Comparison of ENCODE assay signal across 8 cellular contexts in the genomic region with DNA sequence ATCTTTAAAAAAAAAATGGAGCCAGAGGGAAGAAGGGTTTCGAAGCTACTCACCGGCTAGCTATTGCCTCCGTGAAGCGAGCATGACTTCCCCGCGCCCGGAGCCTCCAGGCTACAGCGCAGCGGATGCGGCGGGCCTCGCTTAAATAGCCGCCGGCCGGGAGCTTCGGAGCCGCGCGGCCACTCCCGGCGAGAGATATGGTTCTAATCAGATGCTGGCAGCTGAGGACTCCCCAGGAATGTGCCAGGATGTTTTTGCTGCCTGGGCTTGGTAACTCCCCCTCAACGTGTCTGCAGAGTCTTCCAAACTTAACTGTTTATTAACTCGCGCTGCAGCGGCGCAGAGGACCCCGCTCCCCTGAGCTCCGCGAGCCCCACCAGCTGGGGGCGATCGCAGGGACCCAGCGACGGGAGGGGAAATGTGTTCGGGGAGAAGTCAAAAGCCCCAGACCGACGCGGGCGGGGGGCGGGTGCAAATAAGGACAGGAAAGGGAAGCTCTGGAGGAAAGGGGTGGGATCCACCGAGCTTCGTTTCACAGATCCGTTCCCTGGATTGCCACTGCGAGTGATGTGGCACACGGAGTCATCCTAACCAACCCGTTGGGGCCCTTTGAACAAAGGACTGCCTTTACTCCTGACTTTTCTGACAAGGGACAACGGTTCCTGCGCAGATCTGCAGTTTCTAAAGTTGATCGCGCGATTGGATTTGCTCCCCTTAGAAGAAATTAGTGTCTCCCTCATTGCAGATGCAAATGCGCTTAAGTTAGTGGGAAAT. TPM values are rescaled to one million over a fixed set of nuclear protein-coding genes. Genes with fewer than 3 reads are reported as not detected.
A peak's percentile ranks its signal among the peaks of the same experiment; 100 is the strongest.
DNase-seq lines count a peak whose midpoint lies in the region; ATAC-seq, FAIRE-seq and TF ChIP-seq lines count a peak whose summit lies in the region.

A gene (minus strand): TSS at position 230 of the 774 bp plus-strand sequence. CDS start 30,660 bp downstream, outside the sequence.

- intact Hi-C loops in endothelial cell of umbilical vein (cut with micrococcal nuclease): loop anchor here (1.0 to 10.0 kb wide), 8 partner anchors 26 to 350 kb away; a partner anchor contains a TSS

- H3K9me1 ChIP-seq in endothelial cell of umbilical vein (replicated peaks; ENCODE audit: control insufficient read depth, extremely low read depth, insufficient read depth, low read length): no peaks in the 10 kb centered on the region

- H4K91ac ChIP-seq in mesenchymal stem cell (ENCODE audit: low read length): peak within 1 kb of the TSS; percentile 66

- dilution Hi-C loops in endothelial cell of umbilical vein (cut with MboI; ENCODE audit: extremely low pct_ligation_motif_present, low sequenced_read_pairs): loop anchor here (25.0 kb wide), 1 partner anchor 112 kb away; no protein-coding TSS in a partner anchor

- ATAC-seq in HG02623 (IDR thresholded peaks at IDR 0.05; ENCODE audit: unreplicated experiment): no peak

- peak within 1 kb of the TSS; percentile 84 for H2BK5ac ChIP-seq in mesenchymal stem cell (ENCODE audit: low read depth, low read length, poor library complexity, severe bottlenecking)

- H3K79me2 ChIP-seq in endothelial cell of umbilical vein (ENCODE audit: control insufficient read depth, insufficient read depth, low read length): peaks cover 47% of the 10 kb centered on the region

- H3K23ac ChIP-seq in mesenchymal stem cell (ENCODE audit: low read length in 2 of 2): peak within 1 kb of the TSS in 1 of 2 experiments; percentile 40

- H3K79me1 ChIP-seq in mesenchymal stem cell (replicated peaks; ENCODE audit: low read length, poor library complexity, severe bottlenecking): peaks cover 2% of the 10 kb centered on the region

- H3K4me1 ChIP-seq in endothelial cell of umbilical vein (ENCODE audit: control insufficient read depth, extremely low read depth, insufficient read depth, low read length) (peaks cover 62% of the 10 kb centered on the region), mesenchymal stem cell (ENCODE audit: control insufficient read depth, insufficient read depth, low read depth, low read length) (peaks cover 11% of the 10 kb centered on the region)

- H3K27ac ChIP-seq in endothelial cell of umbilical vein (ENCODE audit: insufficient read depth, low read depth, low read length) (peak within 1 kb of the TSS; percentile 91), mesenchymal stem cell (ENCODE audit: low read length, poor library complexity, severe bottlenecking) (peak within 1 kb of the TSS; percentile 98)

- H2BK120ac ChIP-seq in mesenchymal stem cell (ENCODE audit: low read depth, low read length): peak within 1 kb of the TSS; percentile 90

- H3K27me3 ChIP-seq in endothelial cell of umbilical vein (ENCODE audit: control insufficient read depth in 2 of 2, insufficient read depth in 2 of 2, low read length in 2 of 2) (no peaks in the 10 kb centered on the region), mesenchymal stem cell (ENCODE audit: control insufficient read depth in 1 of 2, insufficient read depth in 1 of 2, low read length in 2 of 2) (no peaks in the 10 kb centered on the region)

- H3K9ac ChIP-seq in endothelial cell of umbilical vein (replicated peaks; ENCODE audit: extremely low read depth, insufficient read depth, low read length): peak within 1 kb of the TSS; percentile 100
- peak within 1 kb of the TSS; percentile 99 for H3K9ac ChIP-seq in mesenchymal stem cell (ENCODE audit: low read length)

- H3K9me3 ChIP-seq in endothelial cell of umbilical vein (replicated peaks; ENCODE audit: control insufficient read depth, insufficient read depth, low read length): no peaks in the 10 kb centered on the region
- no peaks in the 10 kb centered on the region for H3K9me3 ChIP-seq in mesenchymal stem cell (ENCODE audit: control insufficient read depth, low read length)

- H3K4me2 ChIP-seq in endothelial cell of umbilical vein (ENCODE audit: insufficient read depth, low read length) (peak within 1 kb of the TSS; percentile 69), mesenchymal stem cell (ENCODE audit: low read length, poor library complexity, severe bottlenecking) (peak within 1 kb of the TSS; percentile 65)

- CTCF ChIA-PET in endothelial cell of umbilical vein (lab: Charles Lee): interaction anchor here (0.6 to 8.4 kb wide), 46 partner anchors 9 to 345 kb away, joined by 3 to 210 read pairs (median 6); no protein-coding TSS in a partner anchor

- BruUV-seq in endothelial cell of umbilical vein (replicated peaks; lab: Mats Ljungman, UMichigan): no TSS peak

- peak within 1 kb of the TSS; percentile 50 for H4K8ac ChIP-seq in mesenchymal stem cell (ENCODE audit: low read length)

- peak; percentile 87 to 88 for TF ChIP-seq CTCF in endothelial cell of umbilical vein (IDR thresholded peaks at IDR 0.05; ENCODE audit: extremely low read depth in 1 of 2, insufficient read depth in 1 of 2, low read depth in 1 of 2, low read length in 2 of 2)

- peak within 1 kb of the TSS; percentile 41 to 78 for H3K14ac ChIP-seq in mesenchymal stem cell (ENCODE audit: low read length in 2 of 2)

- TF ChIP-seq POLR2A in endothelial cell of umbilical vein (IDR thresholded peaks at IDR 0.05; ENCODE audit: low read depth, low read length): peak; percentile 36

- DNase-seq in SIG-M5 treated with dmso at 0.1 percent for 504 hours (lab: John Stamatoyannopoulos, UW; ENCODE audit: unreplicated experiment): peak; percentile 74
- DNase-seq in SIG-M5 (lab: John Stamatoyannopoulos, UW): no peak
- DNase-seq in NCI-H748 (lab: John Stamatoyannopoulos, UW; ENCODE audit: unreplicated experiment): peak; percentile 96
- peak; percentile 12 for DNase-seq in activated T-cell treated with anti-CD3 and anti-CD28 coated beads for 4 hours
- DNase-seq in endothelial cell of umbilical vein (ENCODE audit: low read depth, low spot score): peak; percentile 99
- peak; percentile 98 for DNase-seq in mesenchymal stem cell
- DNase-seq in stimulated activated CD8-positive, alpha-beta memory T cell treated with anti-CD3 and anti-CD28 coated beads, Interleukin-15, amount 100 ng/mL, for 24 hours (ENCODE audit: low read depth): peak; percentile 16

- H3K4ac ChIP-seq in mesenchymal stem cell (ENCODE audit: low read depth in 1 of 2, low read length in 2 of 2): peak within 1 kb of the TSS in 1 of 2 experiments; percentile 79

- peaks cover 3 to 5% of the 10 kb centered on the region in 2 experiments for H3K36me3 ChIP-seq in endothelial cell of umbilical vein (ENCODE audit: control insufficient read depth in 2 of 2, extremely low read depth in 1 of 2, insufficient read depth in 2 of 2, low read length in 2 of 2)
- H3K36me3 ChIP-seq in mesenchymal stem cell (ENCODE audit: control insufficient read depth in 1 of 2, insufficient read depth in 2 of 2, low read depth in 1 of 2, low read length in 2 of 2): peaks cover 0 to 23% of the 10 kb centered on the region in 2 experiments

- H3K18ac ChIP-seq in mesenchymal stem cell (ENCODE audit: low read depth in 1 of 2, low read length in 2 of 2): peak within 1 kb of the TSS; percentile 40 to 94

- POLR2A ChIA-PET in endothelial cell of umbilical vein (lab: Charles Lee): interaction anchor here (0.7 to 3.8 kb wide), 25 partner anchors 9 to 1266 kb away, joined by 3 to 50 read pairs (median 8); no protein-coding TSS in a partner anchor

- H4K20me1 ChIP-seq in endothelial cell of umbilical vein (replicated peaks; ENCODE audit: control insufficient read depth, extremely low read depth, insufficient read depth, low read length): peaks cover under 1% of the 10 kb centered on the region

- H2AFZ ChIP-seq in endothelial cell of umbilical vein (ENCODE audit: low read depth, low read length): peak within 1 kb of the TSS; percentile 18
- H2AFZ ChIP-seq in mesenchymal stem cell (ENCODE audit: low read depth, low read length): no peak within 1 kb of the TSS

- peak within 1 kb of the TSS in 1 of 2 experiments; percentile 31 for H2BK12ac ChIP-seq in mesenchymal stem cell (ENCODE audit: low read length in 2 of 2)

- WGBS in mesenchymal stem cell: 1% methylated on average over 50 of the region's 51 CpGs

- peak within 1 kb of the TSS; percentile 56 to 100 (median 99) for H3K4me3 ChIP-seq in endothelial cell of umbilical vein (replicated peaks in 1 of 3; ENCODE audit: insufficient read depth in 1 of 3, low read depth in 1 of 3, low read length in 3 of 3)
- H3K4me3 ChIP-seq in mesenchymal stem cell (ENCODE audit: insufficient read depth in 1 of 2, low read depth in 1 of 2, low read length in 2 of 2): peak within 1 kb of the TSS; percentile 72 to 93

- H2BK15ac ChIP-seq in mesenchymal stem cell (ENCODE audit: low read depth, poor library complexity, severe bottlenecking): no peak within 1 kb of the TSS

- FAIRE-seq in endothelial cell of umbilical vein (lab: Jason Lieb, UNC): peak; percentile 90

- peak within 1 kb of the TSS; percentile 35 for H2AK5ac ChIP-seq in mesenchymal stem cell (ENCODE audit: low read length, severe bottlenecking)

TF ChIP-seq in endothelial cell of umbilical vein, 7 proteins besides CTCF, POLR2A, EP300 and RAD21:
- TF ChIP-seq MYC (IDR thresholded peaks at IDR 0.05; ENCODE audit: low read depth, low read length) (no peak), JUN (IDR thresholded peaks at IDR 0.05; ENCODE audit: borderline replicate concordance, insufficient read depth, insufficient read length, low read depth) (no peak), POLR2AphosphoS5 (IDR thresholded peaks at IDR 0.05; ENCODE audit: insufficient read depth, low read depth, low read length) (peak; percentile 71), EZH2 (IDR thresholded peaks at IDR 0.05; ENCODE audit: borderline replicate concordance, low read depth, low read length, severe bottlenecking) (no peak), FOS (IDR thresholded peaks at IDR 0.05; ENCODE audit: borderline replicate concordance, insufficient read depth, low read length) (peak; percentile 23), GATA2 (IDR thresholded peaks at IDR 0.05; ENCODE audit: insufficient read depth, insufficient read length, low read depth, low read length) (peak; percentile 81)
- TF ChIP-seq, protein P1, sequence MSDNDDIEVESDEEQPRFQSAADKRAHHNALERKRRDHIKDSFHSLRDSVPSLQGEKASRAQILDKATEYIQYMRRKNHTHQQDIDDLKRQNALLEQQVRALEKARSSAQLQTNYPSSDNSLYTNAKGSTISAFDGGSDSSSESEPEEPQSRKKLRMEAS (IDR thresholded peaks at IDR 0.05; ENCODE audit: insufficient read depth, insufficient read length): no peak

RNA-seq across cellular contexts. Expression of the gene that starts here (rescaled TPM):
- 245 and 283 TPM in 2 replicates for total RNA-seq in endothelial cell of umbilical vein
- 168 TPM in 2 replicates for polyA plus RNA-seq in endothelial cell of umbilical vein
- polyA plus RNA-seq in endothelial cell of umbilical vein (2011; cell fraction: cytosol; rRNA removed): 142 and 143 TPM in 2 replicates
- 403 and 406 TPM in 2 replicates for polyA plus RNA-seq in endothelial cell of umbilical vein (2011; cell fraction: nucleus; rRNA removed)
- polyA plus RNA-seq in endothelial cell of umbilical vein (2012): 155 and 160 TPM in 2 replicates
- 381 and 392 TPM in 2 replicates for polyA minus RNA-seq in endothelial cell of umbilical vein
- 71.7 TPM for polyA minus RNA-seq in endothelial cell of umbilical vein (2011; cell fraction: cytosol; rRNA and poly(A)+ RNA removed)
- polyA minus RNA-seq in endothelial cell of umbilical vein (2011; cell fraction: nucleus; rRNA and poly(A)+ RNA removed): 989 and 991 TPM in 2 replicates
- 87.8 TPM for polyA plus RNA-seq in mesenchymal stem cell (2013, experiment 1 of 2)
- 86.6 TPM for polyA plus RNA-seq in mesenchymal stem cell (2013, experiment 2 of 2)
